17 cellular contexts compared by ENCODE assay signal in genomic region chr16:57894390-57895080, GRCh38.
A peak's percentile ranks its signal among the peaks of the same experiment; 100 is the strongest.
DNase-seq lines count a peak whose midpoint lies in the region; ATAC-seq, FAIRE-seq and TF ChIP-seq lines count a peak whose summit lies in the region.
"Had no signal": no experiment of that assay in that cellular context is flagged by ENCODE, and none has a peak within 500 bp of the region (broad histone marks: within the 10 kb centered on the region; RNA-seq: fewer than 3 reads in every experiment).

No MANE protein-coding gene starts in this region.

- POLR2A ChIA-PET in Caco-2 (lab: Charles Lee) (no interaction called here), PC-3 (lab: Charles Lee; ENCODE audit: unreplicated experiment) (no interaction called here)

- H3K4me3 ChIP-seq in Caco-2 (ENCODE audit: low read depth, low read length) (no peak overlapping the region), PC-3 (ENCODE audit: low read length) (no peak overlapping the region; the same call in 1 of the 2 replicates), esophagus (ENCODE audit: low read depth in 1 of 2, low read length in 2 of 2) (no peak overlapping the region), pancreas (no peak overlapping the region)
- H3K4me3 ChIP-seq: MG63 had no signal

- H3K9me3 ChIP-seq in Caco-2 (no peaks in the 10 kb centered on the region), PC-3 (ENCODE audit: low read length) (no peaks in the 10 kb centered on the region), esophagus (ENCODE audit: control insufficient read depth in 2 of 2, insufficient read depth in 1 of 2, low read depth in 1 of 2, low read length in 1 of 2) (no peaks in the 10 kb centered on the region), pancreas (no peaks in the 10 kb centered on the region)
- H3K9me3 ChIP-seq: MG63, SK-N-SH had no signal

- FAIRE-seq in pancreas (lab: Jason Lieb, UNC), result no peak

- peaks cover 42% of the 10 kb centered on the region for H3K4me1 Mint-ChIP-seq in Caco-2 (ENCODE audit: low read depth, unreplicated experiment)

- ATAC-seq in PC-3, result no peak
- peak; percentile 36 to 73 (median 52) for ATAC-seq in pancreas

- H2AFZ ChIP-seq in PC-3 (ENCODE audit: low read length), result peak overlapping the region; percentile 67

- CTCF ChIA-PET in Caco-2 (lab: Charles Lee), result no interaction called here
- CTCF ChIA-PET in PC-3 (lab: Charles Lee), result no interaction called here

- no peaks in the 10 kb centered on the region for H3K79me2 ChIP-seq in PC-3 (ENCODE audit: low read length)

- 75 to 82% methylated on average over 10 of the region's 10 CpGs for WGBS in esophagus, 2 donors
- 32 to 38% methylated on average over 10 of the region's 10 CpGs for WGBS in pancreas, 2 donors

- peak overlapping the region; percentile 61 for H3K4me3 Mint-ChIP-seq in Caco-2 (ENCODE audit: unreplicated experiment)
- H3K4me3 Mint-ChIP-seq: brain had no signal

- H3K4me2 ChIP-seq in PC-3 (ENCODE audit: low read length), result peak overlapping the region; percentile 58; the same call in 1 of the 2 replicates
- H3K4me2 ChIP-seq: SK-N-SH had no signal

- H4K20me1 ChIP-seq in PC-3 (ENCODE audit: low read length), result no peaks in the 10 kb centered on the region

- H3K27ac ChIP-seq in PC-3 (ENCODE audit: low read length), result peak overlapping the region; percentile 75
- peak overlapping the region; percentile 11 to 45 for H3K27ac ChIP-seq in esophagus (ENCODE audit: low read depth in 2 of 2, low read length in 1 of 2)
- peak overlapping the region; percentile 69 to 88 (median 79) for H3K27ac ChIP-seq in pancreas
- H3K27ac ChIP-seq in caudate nucleus (ENCODE audit: low read depth, low read length), result no peak overlapping the region

- H3K27ac Mint-ChIP-seq in Caco-2 (ENCODE audit: unreplicated experiment), result peak overlapping the region; percentile 88
- H3K27ac Mint-ChIP-seq: brain had no signal

- H3K9me2 ChIP-seq in PC-3 (replicated peaks; ENCODE audit: low read length), result no peaks in the 10 kb centered on the region
- H3K9me2 ChIP-seq: SK-N-SH had no signal

- peak overlapping the region; percentile 25; the same call in 1 of the 2 replicates for H3K9ac ChIP-seq in PC-3 (ENCODE audit: low read length)
- H3K9ac ChIP-seq: SK-N-SH had no signal

- no peaks in the 10 kb centered on the region for H3F3A ChIP-seq in PC-3 (ENCODE audit: low read length, unreplicated experiment)

- BruUV-seq in Caco-2 (replicated peaks; lab: Mats Ljungman, UMichigan), result TSS peak; percentile 83
- no TSS peak for BruUV-seq in PC-3 (replicated peaks; lab: Mats Ljungman, UMichigan)

- intact Hi-C loops in Caco-2 (cut with micrococcal nuclease; ENCODE audit: unreplicated experiment) (loop anchor here (1.0 to 5.0 kb wide), 5 partner anchors 31 to 233 kb away; partner anchors contain the start of gene CFAP20), PC-3 (cut with micrococcal nuclease) (no loop called here), pancreas (cut with DNase I) (no loop called here)

- TF ChIP-seq CTCF in Caco-2 (IDR thresholded peaks at IDR 0.05; ENCODE audit: insufficient read depth in 1 of 2, low read depth in 1 of 2, low read length in 1 of 2, severe bottlenecking in 1 of 2, unreplicated experiment in 1 of 2) (no peak), PC-3 (conservative IDR thresholded peaks at IDR 0.05; ENCODE audit: low read depth, low read length) (no peak), pancreas (IDR thresholded peaks at IDR 0.05) (no peak)

- H3K4me1 ChIP-seq in Caco-2 (peaks cover 33% of the 10 kb centered on the region), PC-3 (ENCODE audit: insufficient read depth, low read length) (peaks cover 20% of the 10 kb centered on the region), esophagus (ENCODE audit: control insufficient read depth in 2 of 2, insufficient read depth in 2 of 2, low read length in 1 of 2) (peaks cover 0 to 5% of the 10 kb centered on the region in 2 donors), pancreas (peaks cover 0 to 25% (median 6%) of the 10 kb centered on the region in 3 donors)

- no peaks in the 10 kb centered on the region for H3K27me3 Mint-ChIP-seq in Caco-2 (ENCODE audit: insufficient read depth, unreplicated experiment)

- DNase-seq in Caco-2, result peak in 1 of 2 experiments; percentile 52
- no peak for DNase-seq in PC-3
- DNase-seq in pancreas, result no peak
- DNase-seq in caudate nucleus (lab: John Stamatoyannopoulos, UW), result no peak
- no peak for DNase-seq in NCI-H2171 (lab: John Stamatoyannopoulos, UW)
- DNase-seq in epidermal melanocyte (ENCODE audit: insufficient read length, low spot score), result no peak
- no peak for DNase-seq in hepatic stellate cell (ENCODE audit: low spot score)
- DNase-seq: activated CD4-positive, alpha-beta T cell treated with anti-CD3 and anti-CD28 coated beads for 48 hours; activated naive CD4-positive, alpha-beta T cell treated with anti-CD3 and anti-CD28 coated beads, Interleukin-2, amount 50 U/mL, for 16 hours; DMS 273 treated with DMSO at 0.1 percent for 48 hours; MG63; naive thymus-derived CD4-positive, alpha-beta T cell; NCI-H187 treated with DMSO at 0.1 percent for 48 hours; NCI-H510A; SK-N-SH had no signal

- H3K36me3 ChIP-seq in Caco-2 (ENCODE audit: control insufficient read depth, insufficient read depth, low read length) (no peaks in the 10 kb centered on the region), PC-3 (ENCODE audit: low read depth, low read length) (no peaks in the 10 kb centered on the region), esophagus (ENCODE audit: control insufficient read depth in 2 of 2, insufficient read depth in 2 of 2, low read length in 1 of 2) (no peaks in the 10 kb centered on the region), pancreas (no peaks in the 10 kb centered on the region)
- H3K36me3 ChIP-seq: MG63 had no signal

- H3K36me3 Mint-ChIP-seq in Caco-2 (ENCODE audit: insufficient read depth, unreplicated experiment), result no peaks in the 10 kb centered on the region
- H3K36me3 Mint-ChIP-seq: brain; naive thymus-derived CD4-positive, alpha-beta T cell had no signal

- H3K27me3 ChIP-seq in Caco-2 (replicated peaks; ENCODE audit: control insufficient read depth, insufficient read depth, low read length) (no peaks in the 10 kb centered on the region), PC-3 (ENCODE audit: low read length) (no peaks in the 10 kb centered on the region), esophagus (ENCODE audit: control insufficient read depth in 1 of 2, insufficient read depth in 2 of 2, low read length in 2 of 2) (no peaks in the 10 kb centered on the region), pancreas (no peaks in the 10 kb centered on the region)
- H3K27me3 ChIP-seq: MG63 had no signal

- no peaks in the 10 kb centered on the region for H3K9me3 Mint-ChIP-seq in Caco-2 (ENCODE audit: unreplicated experiment)
- H3K9me3 Mint-ChIP-seq: naive thymus-derived CD4-positive, alpha-beta T cell had no signal
